ENCODE assay signal across 32 cellular contexts in genomic region chr6:105372142-105372861, GRCh38. TPM values are rescaled to one million over a fixed set of nuclear protein-coding genes. Genes with fewer than 3 reads are reported as not detected.
DNase-seq lines count a peak whose midpoint lies in the region; ATAC-seq, FAIRE-seq and TF ChIP-seq lines count a peak whose summit lies in the region.
"Had no signal": no experiment of that assay in that cellular context is flagged by ENCODE, and none has a peak within 500 bp of the region (broad histone marks: within the 10 kb centered on the region; RNA-seq: fewer than 3 reads in every experiment).

No MANE protein-coding gene starts in this region.

- POLR2A ChIA-PET in MCF 10A (lab: Yijun Ruan, JAX), result interaction anchor here (0.8 to 7.0 kb wide), 17 partner anchors 10 to 286 kb away, joined by 3 to 160 read pairs (median 11); partner anchors contain the start of genes POPDC3 and PREP

- no peak for TF ChIP-seq CTCF in MCF 10A (IDR thresholded peaks at IDR 0.05; ENCODE audit: unreplicated experiment)
- no peak for TF ChIP-seq CTCF in keratinocyte (optimal IDR thresholded peaks at IDR 0.05 in 1 of 3, IDR thresholded peaks at IDR 0.05 in 1 of 3, conservative IDR thresholded peaks at IDR 0.05 in 1 of 3; ENCODE audit: extremely low read depth in 1 of 3, insufficient read depth in 2 of 3, low read length in 3 of 3)

- DNase-seq in HT-29 (ENCODE audit: low spot score), result peak; percentile 15
- DNase-seq in MCF 10A (ENCODE audit: unreplicated experiment), result no peak
- no peak for DNase-seq in keratinocyte (ENCODE audit: low read depth, low spot score)
- peak; percentile 96 for DNase-seq in small intestine
- no peak for DNase-seq in ureter (ENCODE audit: low spot score)
- DNase-seq: ACHN; activated CD4-positive, alpha-beta T cell treated with anti-CD3 and anti-CD28 coated beads for 48 hours; activated naive CD4-positive, alpha-beta T cell treated with Interleukin-2 at 50 U/mL for 16 hours; activated T-cell treated with anti-CD3 and anti-CD28 coated beads, Interleukin-2, amount 50 U/mL, for 4 hours; amygdala; BE2C; gastrocnemius medialis; mesenchymal stem cell; MM.1S; naive thymus-derived CD4-positive, alpha-beta T cell; NCI-H1436 treated with DMSO at 0.1 percent for 48 hours; NCI-H2171; NCI-H524; nucleus accumbens; PC-3; SHP77 treated with DMSO at 0.1 percent for 48 hours; stimulated activated naive CD8-positive, alpha-beta T cell treated with anti-CD3 and anti-CD28 coated beads, Interleukin-15, Interleukin-2, amounts not matched to agents 100 U/mL and 50 U/mL, for 24 hours; T-helper 9 cell; upper lobe of left lung had no signal

- H3K4me1 ChIP-seq in keratinocyte (ENCODE audit: control insufficient read depth, extremely low read depth, insufficient read depth, low read length) (peaks cover 29% of the 10 kb centered on the region), small intestine (ENCODE audit: control insufficient read depth in 2 of 2, insufficient read depth in 1 of 2, low read depth in 1 of 2, low read length in 1 of 2) (peaks cover 0 to 7% of the 10 kb centered on the region in 2 donors)
- H3K4me1 ChIP-seq: BE2C, esophagus muscularis mucosa, gastrocnemius medialis, HAP-1 had no signal

- H3K9me3 Mint-ChIP-seq in MCF 10A (ENCODE audit: unreplicated experiment), result no peaks in the 10 kb centered on the region
- H3K9me3 Mint-ChIP-seq: activated T-cell treated with anti-CD3 and anti-CD28 coated beads, Interleukin-2, amount 50 U/mL, for 4 hours; naive thymus-derived CD4-positive, alpha-beta T cell had no signal

- H3K27me3 ChIP-seq in keratinocyte (ENCODE audit: control insufficient read depth, extremely low read depth, insufficient read depth, low read length) (no peaks in the 10 kb centered on the region), small intestine (ENCODE audit: control insufficient read depth in 2 of 2, insufficient read depth in 2 of 2, low read length in 2 of 2) (no peaks in the 10 kb centered on the region)
- H3K27me3 ChIP-seq: BE2C, esophagus muscularis mucosa, gastrocnemius medialis, upper lobe of left lung had no signal

- peak overlapping the region; percentile 55 for H3K4me2 ChIP-seq in keratinocyte (ENCODE audit: control insufficient read depth, extremely low read depth, insufficient read depth, low read depth, low read length)

- peaks cover 2 to 16% of the 10 kb centered on the region in 2 experiments for H3K36me3 ChIP-seq in keratinocyte (ENCODE audit: control insufficient read depth in 2 of 2, extremely low read depth in 1 of 2, insufficient read depth in 2 of 2, low read length in 2 of 2)
- peaks cover 4 to 6% of the 10 kb centered on the region in 2 donors for H3K36me3 ChIP-seq in small intestine (ENCODE audit: control insufficient read depth in 2 of 2, insufficient read depth in 2 of 2, low read length in 2 of 2)

- H3K79me2 ChIP-seq in keratinocyte (ENCODE audit: control insufficient read depth, insufficient read depth, low read length), result peaks cover 7% of the 10 kb centered on the region

- no peaks in the 10 kb centered on the region for H3K9me1 ChIP-seq in keratinocyte (ENCODE audit: control insufficient read depth, extremely low read depth, insufficient read depth, low read length)

- H3K4me1 Mint-ChIP-seq in MCF 10A (ENCODE audit: insufficient read depth, unreplicated experiment), result peaks cover 32% of the 10 kb centered on the region

- no peaks in the 10 kb centered on the region for H3K27me3 Mint-ChIP-seq in MCF 10A (ENCODE audit: insufficient read depth, unreplicated experiment)
- H3K27me3 Mint-ChIP-seq: naive thymus-derived CD4-positive, alpha-beta T cell had no signal

- peak overlapping the region; percentile 31 for H2AFZ ChIP-seq in keratinocyte (ENCODE audit: control insufficient read depth, low read length)

- ATAC-seq in GM18511 (IDR thresholded peaks at IDR 0.05; ENCODE audit: unreplicated experiment) (no peak), GM19351 (IDR thresholded peaks at IDR 0.05; ENCODE audit: unreplicated experiment) (no peak), GM19328 (IDR thresholded peaks at IDR 0.05; ENCODE audit: unreplicated experiment) (no peak)
- ATAC-seq: activated T-cell treated with anti-CD3 and anti-CD28 coated beads, Interleukin-2, amount 50 U/mL, for 4 hours; gastrocnemius medialis; K562; naive thymus-derived CD4-positive, alpha-beta T cell; PC-3; stimulated activated naive CD8-positive, alpha-beta T cell treated with anti-CD3 and anti-CD28 coated beads, Interleukin-15, Interleukin-2, amounts not matched to agents 100 U/mL and 50 U/mL, for 24 hours had no signal

- H3K9me3 ChIP-seq in keratinocyte (ENCODE audit: control insufficient read depth, low read depth, low read length) (no peaks in the 10 kb centered on the region), small intestine (ENCODE audit: control insufficient read depth, low read depth) (no peaks in the 10 kb centered on the region)
- H3K9me3 ChIP-seq: BE2C, esophagus muscularis mucosa, gastrocnemius medialis, HAP-1, upper lobe of left lung had no signal

- no peaks in the 10 kb centered on the region for H4K20me1 ChIP-seq in keratinocyte (ENCODE audit: control insufficient read depth, extremely low read depth, insufficient read depth, low read length)

- CTCF ChIA-PET in MCF 10A (lab: Yijun Ruan, JAX), result interaction anchor here (0.5 to 4.7 kb wide), 16 partner anchors 9 to 1022 kb away, joined by 3 to 46 read pairs (median 4); partner anchors contain the start of gene PREP

- H3K9ac ChIP-seq in keratinocyte (ENCODE audit: control insufficient read depth, extremely low read depth, insufficient read depth, low read length), result peak overlapping the region; percentile 40

- BruUV-seq in MCF 10A (replicated peaks; lab: Mats Ljungman, UMichigan), result TSS peak; percentile 26

- H3K27ac Mint-ChIP-seq in MCF 10A (ENCODE audit: low read depth, unreplicated experiment), result peak overlapping the region; percentile 95

- dilution Hi-C loops in keratinocyte (cut with MboI; ENCODE audit: extremely low pct_ligation_motif_present, low sequenced_read_pairs), result no loop called here

- FAIRE-seq in keratinocyte (lab: Jason Lieb, UNC) (peak; percentile 87), small intestine (lab: Jason Lieb, UNC) (peak; percentile 94)
- FAIRE-seq: K562 had no signal

- H3K27ac ChIP-seq in keratinocyte (ENCODE audit: control insufficient read depth, insufficient read depth, low read length) (peak overlapping the region; percentile 77), small intestine (ENCODE audit: low read depth in 1 of 2, low read length in 1 of 2) (peak overlapping the region; percentile 66 to 91)
- H3K27ac ChIP-seq: coronary artery, esophagus muscularis mucosa, upper lobe of left lung, VCaP had no signal

- peaks cover 33% of the 10 kb centered on the region for H3K36me3 Mint-ChIP-seq in MCF 10A (ENCODE audit: insufficient read depth, unreplicated experiment)

- H3K4me3 ChIP-seq in keratinocyte (ENCODE audit: control insufficient read depth in 2 of 3, extremely low read depth in 1 of 3, insufficient read depth in 2 of 3, low read depth in 1 of 3, low read length in 3 of 3) (peak overlapping the region in 1 of 3 experiments; percentile 2), small intestine (ENCODE audit: low read depth in 1 of 2, low read length in 2 of 2) (no peak overlapping the region)
- H3K4me3 ChIP-seq: coronary artery, esophagus muscularis mucosa, gastrocnemius medialis, HAP-1, K562, upper lobe of left lung had no signal

- intact Hi-C loops in MCF 10A (cut with micrococcal nuclease), result no loop called here

- H3K4me3 Mint-ChIP-seq in MCF 10A (ENCODE audit: unreplicated experiment), result peak overlapping the region; percentile 52
- H3K4me3 Mint-ChIP-seq: activated T-cell treated with anti-CD3 and anti-CD28 coated beads, Interleukin-2, amount 50 U/mL, for 4 hours; naive thymus-derived CD4-positive, alpha-beta T cell had no signal

- WGBS in small intestine, 3 donors, result 15 to 68% (median 33%) methylated on average over 4 of the region's 4 CpGs

RNA-seq across cellular contexts. Expression of gene PREP, which starts 30.6 kb away (rescaled TPM):
- total RNA-seq in HT-29 (2014; rRNA removed; shearing (Covaris generic)), result 14.0 and 15.0 TPM in 2 replicates
- total RNA-seq in MCF 10A (2022) (57.8 and 67.6 TPM in 2 replicates), ureter (37.9 TPM)
- polyA plus RNA-seq in keratinocyte (34.5 to 75.6 TPM (median 48.3 TPM) in 3 replicates), small intestine (10 to 100 TPM; 26.5 to 48.8 (median 36.2) TPM)
- 21.3 TPM for polyA plus RNA-seq in keratinocyte (2011; ENCODE audit: low read depth)
- 40.7 and 53.0 TPM in 2 replicates for polyA plus RNA-seq in keratinocyte (2011; cell fraction: cytosol; rRNA removed)
- 68.8 and 78.5 TPM in 2 replicates for polyA plus RNA-seq in keratinocyte (2011; cell fraction: nucleus; rRNA removed)
- polyA plus RNA-seq in keratinocyte (2012; ENCODE audit: low replicate concordance), result 48.0 and 64.3 TPM in 2 replicates
- 40.6 to 78.5 TPM (median 44.3 TPM) in 3 replicates for polyA minus RNA-seq in keratinocyte
- 25.9 TPM for polyA minus RNA-seq in keratinocyte (2011; cell fraction: cytosol; rRNA and poly(A)+ RNA removed)
- 37.9 and 87.7 TPM in 2 replicates for polyA minus RNA-seq in keratinocyte (2011; cell fraction: nucleus; rRNA and poly(A)+ RNA removed)

Comparison
In these comparisons a context has a peak if more than half of its experiments do, and no peak if none do; other contexts are left out.
1. DNase-seq: peak in HT-29 (single experiment) and small intestine (single experiment); none in MCF 10A (single experiment), keratinocyte (single experiment) and ureter (single experiment).